In the genomic region with DNA sequence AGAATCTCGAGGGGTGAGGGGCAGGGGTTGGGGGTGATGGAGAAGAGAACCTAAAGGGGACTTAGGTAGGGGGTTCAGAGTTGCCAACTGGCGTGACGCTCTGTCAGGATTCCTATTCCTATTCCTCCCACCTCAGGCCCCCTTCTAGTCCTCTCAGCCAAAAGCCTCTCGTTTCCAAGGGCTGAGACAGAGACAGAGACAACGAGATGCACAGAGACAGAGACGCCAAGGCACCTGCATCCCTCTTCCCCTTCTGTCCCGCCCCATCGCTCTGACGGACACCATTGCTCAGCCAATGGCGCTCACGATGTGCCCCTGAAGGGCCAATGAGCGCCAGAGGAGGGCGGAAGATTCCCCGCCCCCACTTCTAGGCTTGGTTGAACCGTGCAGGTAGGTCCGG, we compare ENCODE assay signal across 8 cellular contexts.
DNase-seq lines count a peak whose midpoint lies in the region; TF ChIP-seq lines count a peak whose summit lies in the region.
"Not testable (repeated sequence)": the region's sequence is repeated elsewhere in the genome, so short reads cannot be mapped to it uniquely, and the experiment has no call there.

No MANE protein-coding gene starts in this region.

- BruUV-seq in MCF 10A (replicated peaks; lab: Mats Ljungman, UMichigan), result not testable (repeated sequence)

- peak overlapping the region; percentile 77 for H3K4me3 Mint-ChIP-seq in MCF 10A (ENCODE audit: unreplicated experiment)

- not testable (repeated sequence) for H3K9me3 Mint-ChIP-seq in MCF 10A (ENCODE audit: unreplicated experiment)

- not testable (repeated sequence) for H3K4me1 Mint-ChIP-seq in MCF 10A (ENCODE audit: insufficient read depth, unreplicated experiment)

- H3K4me3 ChIP-seq in GM12864 (ENCODE audit: low read depth, low read length) (peak overlapping the region; percentile 36), rectal smooth muscle tissue (ENCODE audit: low read length) (peak overlapping the region; percentile 44)

- DNase-seq in GM12864 (ENCODE audit: low read depth), result not testable (repeated sequence)
- DNase-seq in H4 (ENCODE audit: low spot score), result peak; percentile 57
- DNase-seq in HT-29 (ENCODE audit: low spot score), result peak; percentile 79
- peak; percentile 79 for DNase-seq in activated CD4-positive, alpha-beta T cell treated with anti-CD3 and anti-CD28 coated beads for 1 hour
- peak; percentile 64 for DNase-seq in MCF 10A (ENCODE audit: unreplicated experiment)
- peak; percentile 49 for DNase-seq in iPS DF 4.7 (ENCODE audit: extremely low read depth, low spot score)
- peak; percentile 79 for DNase-seq in superior temporal gyrus (ENCODE audit: extremely low spot score)

- H3K36me3 Mint-ChIP-seq in MCF 10A (ENCODE audit: insufficient read depth, unreplicated experiment), result not testable (repeated sequence)

- not testable (repeated sequence) for H3K4me1 ChIP-seq in rectal smooth muscle tissue (ENCODE audit: control insufficient read depth, insufficient read depth, low read length)

- not testable (repeated sequence) for H3K36me3 ChIP-seq in rectal smooth muscle tissue (ENCODE audit: control insufficient read depth, insufficient read depth, low read length)

- H3K27me3 ChIP-seq in rectal smooth muscle tissue (ENCODE audit: control insufficient read depth, insufficient read depth, low read length), result not testable (repeated sequence)

- intact Hi-C loops in MCF 10A (cut with micrococcal nuclease), result not testable (repeated sequence)

- not testable (repeated sequence) for H3K27ac ChIP-seq in rectal smooth muscle tissue (ENCODE audit: low read depth, low read length)

- H3K9ac ChIP-seq in rectal smooth muscle tissue (ENCODE audit: low read length), result not testable (repeated sequence)

- not testable (repeated sequence) for TF ChIP-seq CTCF in GM12864 (IDR thresholded peaks at IDR 0.05; ENCODE audit: low read depth, low read length, missing control alignments); MCF 10A (IDR thresholded peaks at IDR 0.05; ENCODE audit: unreplicated experiment)

- POLR2A ChIA-PET in MCF 10A (lab: Yijun Ruan, JAX), result not testable (repeated sequence)

- H3K27ac Mint-ChIP-seq in MCF 10A (ENCODE audit: low read depth, unreplicated experiment), result not testable (repeated sequence)

- H3K27me3 Mint-ChIP-seq in MCF 10A (ENCODE audit: insufficient read depth, unreplicated experiment), result not testable (repeated sequence)

- CTCF ChIA-PET in MCF 10A (lab: Yijun Ruan, JAX), result not testable (repeated sequence)
